8 cellular contexts compared by ENCODE assay signal in genomic region chr5:136192526-136193395, GRCh38. TPM values are rescaled to one million over a fixed set of nuclear protein-coding genes. Genes with fewer than 3 reads are reported as not detected.
A peak's percentile ranks its signal among the peaks of the same experiment; 100 is the strongest.
DNase-seq lines count a peak whose midpoint lies in the region; ATAC-seq and TF ChIP-seq lines count a peak whose summit lies in the region.

Gene SMIM32 (minus strand): TSS chr5:136193162. CDS start chr5:136192524, 638 bp downstream.

- peaks cover 0 to 16% of the 10 kb centered on the region in 2 donors for H3K36me3 ChIP-seq in gastroesophageal sphincter
- peaks cover 8% of the 10 kb centered on the region for H3K36me3 ChIP-seq in osteoblast (ENCODE audit: insufficient read depth, low read length)

- H4K20me1 ChIP-seq in osteoblast (ENCODE audit: insufficient read depth, low read length) = peaks cover 22% of the 10 kb centered on the region

- ATAC-seq in gastroesophageal sphincter = no peak
- no peak for ATAC-seq in GM19328 (IDR thresholded peaks at IDR 0.05; ENCODE audit: unreplicated experiment)
- no peak for ATAC-seq in GM21360 (IDR thresholded peaks at IDR 0.05; ENCODE audit: unreplicated experiment)

- WGBS in gastroesophageal sphincter (ENCODE audit: low coverage in 1 of 2), 2 donors = 0% methylated on average over 2 of the region's 82 CpGs; no CpG with 5 or more reads in 1 of the 2 donors

- TF ChIP-seq POLR2A in gastroesophageal sphincter (IDR thresholded peaks at IDR 0.05) = no peak

- no peak within 1 kb of the TSS for H2AFZ ChIP-seq in osteoblast (ENCODE audit: low read length)

- H3K9me3 ChIP-seq in gastroesophageal sphincter (no peaks in the 10 kb centered on the region), osteoblast (ENCODE audit: low read depth, low read length) (no peaks in the 10 kb centered on the region)

- TF ChIP-seq CTCF in gastroesophageal sphincter (IDR thresholded peaks at IDR 0.05) (no peak), osteoblast (IDR thresholded peaks at IDR 0.05; ENCODE audit: extremely low read depth, low read depth, low read length) (no peak)

- no peak for TF ChIP-seq EP300 in gastroesophageal sphincter (IDR thresholded peaks at IDR 0.05)

- H3K4me3 ChIP-seq in gastroesophageal sphincter (peak within 1 kb of the TSS; percentile 10 to 54), osteoblast (ENCODE audit: insufficient read depth, low read length) (peak within 1 kb of the TSS; percentile 56)

- DNase-seq in COR-L47 (lab: John Stamatoyannopoulos, UW) (peak; percentile 23), NCI-H526 treated with DMSO at 0.1 percent for 48 hours (lab: John Stamatoyannopoulos, UW) (peak; percentile 1), osteoblast (ENCODE audit: insufficient read length, low spot score, missing footprints) (peak; percentile 81), activated gamma-delta T cell treated with Interleukin-2 at 50 U/mL for 16 hours (no peak), GOT3 (lab: John Stamatoyannopoulos, UW) (no peak)

- H3K27ac ChIP-seq in gastroesophageal sphincter (no peak within 1 kb of the TSS), osteoblast (ENCODE audit: low read depth, low read length) (no peak within 1 kb of the TSS)

- no peaks in the 10 kb centered on the region for H3K79me2 ChIP-seq in osteoblast (ENCODE audit: insufficient read depth, low read length)

- H3K4me1 ChIP-seq in gastroesophageal sphincter (peaks cover 0 to 43% (median 17%) of the 10 kb centered on the region in 3 donors), osteoblast (ENCODE audit: insufficient read depth, low read length) (peaks cover 9% of the 10 kb centered on the region)

- peaks cover 36% of the 10 kb centered on the region for H3K27me3 ChIP-seq in gastroesophageal sphincter
- H3K27me3 ChIP-seq in osteoblast (ENCODE audit: insufficient read depth, low read length) = peaks cover 38% of the 10 kb centered on the region

- H3K4me2 ChIP-seq in osteoblast (ENCODE audit: insufficient read depth, low read length) = peak within 1 kb of the TSS; percentile 69

RNA-seq across cellular contexts. Expression of gene SMIM32, which starts in this region (rescaled TPM):
- not detected for total RNA-seq in gastroesophageal sphincter
- total RNA-seq in osteoblast = not detected in 2 replicates

Comparison
In these comparisons a context has a peak if more than half of its experiments do, and no peak if none do; other contexts are left out.
1. Peak in DNase-seq, H3K4me3 ChIP-seq and H3K4me2 ChIP-seq in osteoblast; RNA of the gene not detected or under 1 TPM.
2. DNase-seq: peak in COR-L47 (single experiment) and NCI-H526 treated with DMSO at 0.1 percent for 48 hours (single experiment); none in activated gamma-delta T cell treated with Interleukin-2 at 50 U/mL for 16 hours (single experiment) and GOT3 (single experiment).